20 cellular contexts compared by ENCODE assay signal in the genomic region with DNA sequence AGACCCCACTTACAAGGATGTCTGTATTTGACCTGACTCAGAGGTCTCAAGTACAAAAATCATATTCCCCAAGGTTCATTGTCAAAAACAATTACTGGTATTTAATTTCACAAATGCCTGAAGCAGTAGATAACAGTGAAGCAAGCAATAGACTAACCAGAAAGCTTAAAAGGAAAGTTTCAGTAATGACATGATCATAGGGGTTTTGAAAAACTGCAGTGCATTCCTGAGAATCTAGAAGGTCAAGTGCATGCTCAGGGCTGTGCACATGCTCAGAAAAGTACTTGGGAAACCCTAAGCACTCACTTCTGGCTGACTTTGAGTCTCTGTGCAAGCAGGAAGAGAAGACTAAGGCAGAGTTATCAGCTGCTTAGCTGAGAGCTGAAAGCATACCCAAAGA.
"Had no signal": no experiment of that assay in that cellular context is flagged by ENCODE, and none has a peak within 500 bp of the region (broad histone marks: within the 10 kb centered on the region; RNA-seq: fewer than 3 reads in every experiment).

No MANE protein-coding gene starts in this region.

- ATAC-seq: effector memory CD8-positive, alpha-beta T cell; esophagus mucosa; gastrocnemius medialis; heart right ventricle; left colon; left lung; left ventricle myocardium superior; lower lobe of right lung; naive thymus-derived CD4-positive, alpha-beta T cell had no signal

- H3K4me1 Mint-ChIP-seq: endodermal cell; naive thymus-derived CD4-positive, alpha-beta T cell had no signal

- H3K4me3 Mint-ChIP-seq: effector memory CD8-positive, alpha-beta T cell; endodermal cell; naive thymus-derived CD4-positive, alpha-beta T cell had no signal

- H3K27me3 Mint-ChIP-seq: effector memory CD8-positive, alpha-beta T cell had no signal

- H3K27ac Mint-ChIP-seq: effector memory CD8-positive, alpha-beta T cell; endodermal cell; naive thymus-derived CD4-positive, alpha-beta T cell had no signal

- DNase-seq: dermis blood vessel endothelial cell; effector CD8-positive, alpha-beta T cell; effector memory CD8-positive, alpha-beta T cell; endodermal cell; erythroblast; esophagus squamous epithelium; foreskin fibroblast; foreskin melanocyte; gastrocnemius medialis; glutamatergic neuron; heart right ventricle; hippocampal formation; left colon; left lung; left ventricle myocardium superior; lower lobe of right lung; mesenchymal stem cell; midbrain; naive thymus-derived CD4-positive, alpha-beta T cell had no signal
